In genomic region chr10:33155720-33156638, GRCh38 we compare ENCODE assay signal across 1 cellular context.
TF ChIP-seq lines count a peak whose summit lies in the region.

No MANE protein-coding gene starts in this region.

TF ChIP-seq in HepG2, 621 proteins besides CTCF, POLR2A, EP300 and RAD21 (continued from another document and continues in another):
- no peak for TF ChIP-seq ZNF280B (CRISPR knock-in tag; IDR thresholded peaks at IDR 0.05; ENCODE audit: borderline replicate concordance)
- TF ChIP-seq ZNF557 (CRISPR knock-in tag; IDR thresholded peaks at IDR 0.05), result no peak
- peak; percentile 65; the same call in 1 of the 2 replicates for TF ChIP-seq TSC22D2 (CRISPR knock-in tag; IDR thresholded peaks at IDR 0.05; ENCODE audit: borderline replicate concordance)
- TF ChIP-seq ZNF180 (CRISPR knock-in tag; IDR thresholded peaks at IDR 0.05; ENCODE audit: borderline replicate concordance, low read depth), result no peak
- TF ChIP-seq ARNT (IDR thresholded peaks at IDR 0.05), result no peak
- peak; percentile 69 for TF ChIP-seq POGZ (CRISPR knock-in tag; IDR thresholded peaks at IDR 0.05)
- TF ChIP-seq SP2 (CRISPR knock-in tag; IDR thresholded peaks at IDR 0.05), result no peak
- TF ChIP-seq NFIB (CRISPR knock-in tag; IDR thresholded peaks at IDR 0.05; ENCODE audit: borderline replicate concordance), result no peak
- no peak for TF ChIP-seq ZNF530 (CRISPR knock-in tag; IDR thresholded peaks at IDR 0.05; ENCODE audit: low read depth)
- peak in 1 of 2 experiments; percentile 93; a peak in 2 of 4 replicates for TF ChIP-seq ATF4 (CRISPR knock-in tag; IDR thresholded peaks at IDR 0.05)
- no peak; the same call in 1 of the 2 replicates for TF ChIP-seq ZNF335 (CRISPR knock-in tag; IDR thresholded peaks at IDR 0.05)
- TF ChIP-seq PITX1 (CRISPR knock-in tag; IDR thresholded peaks at IDR 0.05), result peak; percentile 99
- TF ChIP-seq ZNF205 (CRISPR knock-in tag; IDR thresholded peaks at IDR 0.05), result peak; percentile 87
- TF ChIP-seq SP140L (CRISPR knock-in tag; IDR thresholded peaks at IDR 0.05; ENCODE audit: borderline replicate concordance), result 0 out of 2 replicates have a peak, but pooled peaks have one; percentile 80
- TF ChIP-seq FOXP4 (CRISPR knock-in tag; IDR thresholded peaks at IDR 0.05), result peak; percentile 98
- no peak for TF ChIP-seq BRCA1 (CRISPR knock-in tag; IDR thresholded peaks at IDR 0.05)
- TF ChIP-seq PCBP2 (optimal IDR thresholded peaks at IDR 0.05; ENCODE audit: low read depth, low read length, poor library complexity, severe bottlenecking), result no peak
- TF ChIP-seq MEF2D (CRISPR knock-in tag; IDR thresholded peaks at IDR 0.05), result peak; percentile 88
- TF ChIP-seq FOXA1 (IDR thresholded peaks at IDR 0.05), result peak; percentile 98
- TF ChIP-seq FOXA1 (CRISPR knock-in tag; IDR thresholded peaks at IDR 0.05), result peak; percentile 99
- peak; percentile 51; the same call in 1 of the 2 replicates for TF ChIP-seq ATF7-NPFF (CRISPR knock-in tag; IDR thresholded peaks at IDR 0.05; ENCODE audit: low read depth)
- no peak for TF ChIP-seq ZBTB10 (CRISPR knock-in tag; IDR thresholded peaks at IDR 0.05; ENCODE audit: borderline replicate concordance)
- no peak for TF ChIP-seq ZFP37 (CRISPR knock-in tag; IDR thresholded peaks at IDR 0.05; ENCODE audit: borderline replicate concordance)
- TF ChIP-seq SETDB1 (CRISPR knock-in tag; IDR thresholded peaks at IDR 0.05; ENCODE audit: borderline replicate concordance), result no peak
- peak; percentile 37; the same call in 1 of the 2 replicates for TF ChIP-seq ARID4A (CRISPR knock-in tag; IDR thresholded peaks at IDR 0.05; ENCODE audit: borderline replicate concordance)
- no peak for TF ChIP-seq ZFP90 (CRISPR knock-in tag; IDR thresholded peaks at IDR 0.05; ENCODE audit: borderline replicate concordance)
- TF ChIP-seq ZNF367 (CRISPR knock-in tag; IDR thresholded peaks at IDR 0.05; ENCODE audit: borderline replicate concordance), result no peak
- no peak for TF ChIP-seq IKZF4 (CRISPR knock-in tag; IDR thresholded peaks at IDR 0.05; ENCODE audit: borderline replicate concordance, low read depth, not compliant biosample characterization)
- no peak; the same call in 1 of the 2 replicates for TF ChIP-seq SAFB2 (CRISPR knock-in tag; IDR thresholded peaks at IDR 0.05; ENCODE audit: borderline replicate concordance, low read depth)
- no peak for TF ChIP-seq HINFP (CRISPR knock-in tag; IDR thresholded peaks at IDR 0.05; ENCODE audit: low read depth)
- TF ChIP-seq ZNF576 (CRISPR knock-in tag; IDR thresholded peaks at IDR 0.05), result no peak
- TF ChIP-seq ZNF503 (CRISPR knock-in tag; IDR thresholded peaks at IDR 0.05), result peak; percentile 99
- TF ChIP-seq NR2F6 (IDR thresholded peaks at IDR 0.05), result peak; percentile 95
- peak; percentile 92 for TF ChIP-seq NR2F6 (CRISPR knock-in tag; IDR thresholded peaks at IDR 0.05)
- no peak; the same call in 1 of the 2 replicates for TF ChIP-seq ZNF558 (CRISPR knock-in tag; IDR thresholded peaks at IDR 0.05; ENCODE audit: borderline replicate concordance)
- peak; percentile 91 for TF ChIP-seq ZKSCAN8 (CRISPR knock-in tag; IDR thresholded peaks at IDR 0.05; ENCODE audit: borderline replicate concordance)
- TF ChIP-seq ZNF513 (CRISPR knock-in tag; conservative IDR thresholded peaks at IDR 0.05), result no peak
- no peak for TF ChIP-seq ZNF564 (CRISPR knock-in tag; IDR thresholded peaks at IDR 0.05)
- no peak for TF ChIP-seq ZNF713 (CRISPR knock-in tag; IDR thresholded peaks at IDR 0.05)
- TF ChIP-seq ZNF24 (IDR thresholded peaks at IDR 0.05), result peak; percentile 54; the same call in 1 of the 2 replicates
- peak; percentile 82 for TF ChIP-seq KDM3A (CRISPR knock-in tag; IDR thresholded peaks at IDR 0.05; ENCODE audit: low read depth)
- TF ChIP-seq HOXD1 (CRISPR knock-in tag; IDR thresholded peaks at IDR 0.05), result peak; percentile 71; the same call in 1 of the 2 replicates
- TF ChIP-seq POLR2AphosphoS2 (IDR thresholded peaks at IDR 0.05; ENCODE audit: low read depth, low read length), result no peak
- TF ChIP-seq PHB2 (IDR thresholded peaks at IDR 0.05; ENCODE audit: partially characterized antibody), result no peak
- TF ChIP-seq ZNF816 (CRISPR knock-in tag; IDR thresholded peaks at IDR 0.05; ENCODE audit: borderline replicate concordance), result peak; percentile 69; the same call in 1 of the 2 replicates
- TF ChIP-seq ZNF800 (CRISPR knock-in tag; IDR thresholded peaks at IDR 0.05), result peak; percentile 56; the same call in 1 of the 2 replicates
